17 cellular contexts compared by ENCODE assay signal in the genomic region with DNA sequence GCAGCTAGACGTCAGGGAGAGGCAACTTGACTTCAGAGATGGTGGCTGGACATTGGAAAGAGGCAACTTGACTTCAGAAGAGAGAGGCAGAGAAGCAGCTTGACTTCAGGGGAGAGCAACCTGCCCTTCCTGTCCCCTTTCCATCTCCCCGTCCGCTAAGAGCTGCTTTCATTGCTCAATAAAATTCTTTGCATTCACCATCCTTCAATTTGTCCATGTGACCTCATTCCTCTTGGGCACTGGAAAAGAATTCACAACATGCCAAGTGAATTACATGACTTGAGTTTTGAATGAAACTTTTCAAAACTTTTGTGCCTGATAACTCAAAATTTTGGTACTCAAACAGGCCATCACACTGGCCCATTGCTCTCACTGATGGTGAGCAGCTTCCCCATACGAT.
DNase-seq lines count a peak whose midpoint lies in the region; ATAC-seq, FAIRE-seq and TF ChIP-seq lines count a peak whose summit lies in the region.
"Had no signal": no experiment of that assay in that cellular context is flagged by ENCODE, and none has a peak within 500 bp of the region (broad histone marks: within the 10 kb centered on the region; RNA-seq: fewer than 3 reads in every experiment).

No MANE protein-coding gene starts in this region.

- H3K27me3 ChIP-seq in CD4-positive, alpha-beta T cell (ENCODE audit: control insufficient read depth, insufficient read depth, low read length): no peaks in the 10 kb centered on the region

- H3K9me3 Mint-ChIP-seq in natural killer cell treated with Interleukin-12 subunit alpha and Interleukin-12 subunit beta and Interleukin-15 and Interleukin-18, amount 100 ng/mL, for 72 hours: no peaks in the 10 kb centered on the region
- no peaks in the 10 kb centered on the region for H3K9me3 Mint-ChIP-seq in natural killer cell
- H3K9me3 Mint-ChIP-seq in stimulated activated effector memory CD8-positive, alpha-beta T cell treated with anti-CD3 and anti-CD28 coated beads, Interleukin-12 subunit alpha, Interleukin-12 subunit beta, amount 100 ng/mL, for 72 hours: no peaks in the 10 kb centered on the region
- no peaks in the 10 kb centered on the region for H3K9me3 Mint-ChIP-seq in CD4-positive, alpha-beta T cell

- peaks cover 9% of the 10 kb centered on the region for H3K36me3 Mint-ChIP-seq in natural killer cell treated with Interleukin-12 subunit alpha and Interleukin-12 subunit beta and Interleukin-15 and Interleukin-18, amount 100 ng/mL, for 72 hours
- no peaks in the 10 kb centered on the region for H3K36me3 Mint-ChIP-seq in natural killer cell
- peaks cover 66% of the 10 kb centered on the region for H3K36me3 Mint-ChIP-seq in stimulated activated effector memory CD8-positive, alpha-beta T cell treated with anti-CD3 and anti-CD28 coated beads, Interleukin-12 subunit alpha, Interleukin-12 subunit beta, amount 100 ng/mL, for 72 hours
- H3K36me3 Mint-ChIP-seq in CD4-positive, alpha-beta T cell (ENCODE audit: low read depth): no peaks in the 10 kb centered on the region

- intact Hi-C loops in natural killer cell (cut with micrococcal nuclease): no loop called here
- intact Hi-C loops in CD4-positive, alpha-beta T cell (cut with DNase I, micrococcal nuclease): loop anchor here in 1 of 2 experiments (2.0 kb wide), 1 partner anchor 20 kb away; no protein-coding TSS in a partner anchor

- no peak overlapping the region for H3K27ac ChIP-seq in CD4-positive, alpha-beta T cell (ENCODE audit: low read depth, low read length)
- H3K27ac ChIP-seq: HL-60 had no signal

- DNase-seq in natural killer cell treated with Interleukin-12 subunit alpha and Interleukin-12 subunit beta and Interleukin-15 and Interleukin-18, amount 100 ng/mL, for 72 hours (ENCODE audit: low spot score): no peak
- no peak for DNase-seq in natural killer cell
- DNase-seq in amniotic epithelial cell (ENCODE audit: low read depth): peak; percentile 46
- peak; percentile 38 for DNase-seq in iris pigment epithelial cell (ENCODE audit: low read depth)
- no peak for DNase-seq in stimulated activated effector memory CD8-positive, alpha-beta T cell treated with anti-CD3 and anti-CD28 coated beads, Interleukin-12 subunit alpha, Interleukin-12 subunit beta, amount 100 ng/mL, for 72 hours (ENCODE audit: low spot score in 2 of 2)
- DNase-seq in NCI-H526 (lab: John Stamatoyannopoulos, UW): no peak
- no peak for DNase-seq in GM12891 (ENCODE audit: insufficient read length, low spot score)
- no peak for DNase-seq in CD4-positive, alpha-beta T cell
- DNase-seq: DMS79 treated with DMSO at 0.1 percent for 48 hours, MM.1S, NCI-H1105 treated with DMSO at 0.1 percent for 48 hours, NCI-H187 treated with DMSO at 0.1 percent for 48 hours, SHP77 treated with DMSO at 0.1 percent for 48 hours had no signal

- peak overlapping the region; percentile 3 for H3K4me3 Mint-ChIP-seq in natural killer cell treated with Interleukin-12 subunit alpha and Interleukin-12 subunit beta and Interleukin-15 and Interleukin-18, amount 100 ng/mL, for 72 hours
- H3K4me3 Mint-ChIP-seq in natural killer cell: no peak overlapping the region
- H3K4me3 Mint-ChIP-seq in stimulated activated effector memory CD8-positive, alpha-beta T cell treated with anti-CD3 and anti-CD28 coated beads, Interleukin-12 subunit alpha, Interleukin-12 subunit beta, amount 100 ng/mL, for 72 hours: peak overlapping the region; percentile 20
- no peak overlapping the region for H3K4me3 Mint-ChIP-seq in CD4-positive, alpha-beta T cell
- H3K4me3 Mint-ChIP-seq: GM23338 had no signal

- no peak for ATAC-seq in natural killer cell treated with Interleukin-12 subunit alpha and Interleukin-12 subunit beta and Interleukin-15 and Interleukin-18, amount 100 ng/mL, for 72 hours
- no peak for ATAC-seq in natural killer cell
- ATAC-seq in stimulated activated effector memory CD8-positive, alpha-beta T cell treated with anti-CD3 and anti-CD28 coated beads, Interleukin-12 subunit alpha, Interleukin-12 subunit beta, amount 100 ng/mL, for 72 hours: no peak
- no peak for ATAC-seq in CD4-positive, alpha-beta T cell (ENCODE audit: poor library complexity)
- ATAC-seq: GM23338 had no signal

- peaks cover 27 to 41% of the 10 kb centered on the region in 2 donors for H3K4me1 Mint-ChIP-seq in natural killer cell treated with Interleukin-12 subunit alpha and Interleukin-12 subunit beta and Interleukin-15 and Interleukin-18, amount 100 ng/mL, for 72 hours (ENCODE audit: low read depth in 2 of 2)
- H3K4me1 Mint-ChIP-seq in natural killer cell: peaks cover 5% of the 10 kb centered on the region in 2 donors
- peaks cover 33% of the 10 kb centered on the region for H3K4me1 Mint-ChIP-seq in stimulated activated effector memory CD8-positive, alpha-beta T cell treated with anti-CD3 and anti-CD28 coated beads, Interleukin-12 subunit alpha, Interleukin-12 subunit beta, amount 100 ng/mL, for 72 hours
- no peaks in the 10 kb centered on the region for H3K4me1 Mint-ChIP-seq in CD4-positive, alpha-beta T cell (ENCODE audit: low read depth)
- H3K4me1 Mint-ChIP-seq: GM23338 had no signal

- no peak for TF ChIP-seq POLR2A in GM12891 (IDR thresholded peaks at IDR 0.05; ENCODE audit: low read depth, low read length)

- POLR2A ChIA-PET in CD4-positive, alpha-beta T cell (lab: Charles Lee): no interaction called here

- TF ChIP-seq CTCF in natural killer cell (IDR thresholded peaks at IDR 0.05): no peak
- TF ChIP-seq CTCF in CD4-positive, alpha-beta T cell (IDR thresholded peaks at IDR 0.05): no peak

- peak overlapping the region; percentile 89 to 97 for H3K27ac Mint-ChIP-seq in natural killer cell treated with Interleukin-12 subunit alpha and Interleukin-12 subunit beta and Interleukin-15 and Interleukin-18, amount 100 ng/mL, for 72 hours
- H3K27ac Mint-ChIP-seq in natural killer cell: no peak overlapping the region
- H3K27ac Mint-ChIP-seq in stimulated activated effector memory CD8-positive, alpha-beta T cell treated with anti-CD3 and anti-CD28 coated beads, Interleukin-12 subunit alpha, Interleukin-12 subunit beta, amount 100 ng/mL, for 72 hours: peak overlapping the region; percentile 72
- no peak overlapping the region for H3K27ac Mint-ChIP-seq in CD4-positive, alpha-beta T cell
- H3K27ac Mint-ChIP-seq: GM23338 had no signal

- H3K9me3 ChIP-seq in CD4-positive, alpha-beta T cell (ENCODE audit: control insufficient read depth, low read length): no peaks in the 10 kb centered on the region

- CTCF ChIA-PET in CD4-positive, alpha-beta T cell (lab: Charles Lee): no interaction called here

- no peaks in the 10 kb centered on the region for H3K27me3 Mint-ChIP-seq in natural killer cell treated with Interleukin-12 subunit alpha and Interleukin-12 subunit beta and Interleukin-15 and Interleukin-18, amount 100 ng/mL, for 72 hours
- no peaks in the 10 kb centered on the region for H3K27me3 Mint-ChIP-seq in natural killer cell (ENCODE audit: low read depth in 2 of 2)
- H3K27me3 Mint-ChIP-seq in CD4-positive, alpha-beta T cell: no peaks in the 10 kb centered on the region

- no peak for FAIRE-seq in GM12891 (lab: Jason Lieb, UNC)
- FAIRE-seq: A204.1, RCC 7860 had no signal

TF ChIP-seq in GM12891, 5 proteins besides CTCF, POLR2A, EP300 and RAD21:
- TF ChIP-seq SPI1 (IDR thresholded peaks at IDR 0.05; ENCODE audit: low read depth, low read length): no peak
- no peak for TF ChIP-seq PAX5 (IDR thresholded peaks at IDR 0.05; ENCODE audit: insufficient read depth, low read length, severe bottlenecking)
- TF ChIP-seq TAF1 (IDR thresholded peaks at IDR 0.05; ENCODE audit: low read depth, low read length): no peak
- TF ChIP-seq POLR2AphosphoS5 (IDR thresholded peaks at IDR 0.05; ENCODE audit: low read depth, low read length): no peak
- no peak for TF ChIP-seq POU2F2 (IDR thresholded peaks at IDR 0.05; ENCODE audit: low read depth, low read length)

Comparison
In these comparisons a context has a peak if more than half of its experiments do, and no peak if none do; other contexts are left out.
1. H3K27ac Mint-ChIP-seq: peak in natural killer cell treated with Interleukin-12 subunit alpha and Interleukin-12 subunit beta and Interleukin-15 and Interleukin-18, amount 100 ng/mL, for 72 hours (2 of 2) and stimulated activated effector memory CD8-positive, alpha-beta T cell treated with anti-CD3 and anti-CD28 coated beads, Interleukin-12 subunit alpha, Interleukin-12 subunit beta, amount 100 ng/mL, for 72 hours (single experiment); none in natural killer cell (0 of 2) and CD4-positive, alpha-beta T cell (single experiment).
2. H3K4me3 Mint-ChIP-seq: peak in natural killer cell treated with Interleukin-12 subunit alpha and Interleukin-12 subunit beta and Interleukin-15 and Interleukin-18, amount 100 ng/mL, for 72 hours (single experiment) and stimulated activated effector memory CD8-positive, alpha-beta T cell treated with anti-CD3 and anti-CD28 coated beads, Interleukin-12 subunit alpha, Interleukin-12 subunit beta, amount 100 ng/mL, for 72 hours (single experiment); none in natural killer cell (single experiment) and CD4-positive, alpha-beta T cell (single experiment).
3. DNase-seq: peak in amniotic epithelial cell (single experiment) and iris pigment epithelial cell (single experiment); none in natural killer cell treated with Interleukin-12 subunit alpha and Interleukin-12 subunit beta and Interleukin-15 and Interleukin-18, amount 100 ng/mL, for 72 hours (single experiment), natural killer cell (single experiment), stimulated activated effector memory CD8-positive, alpha-beta T cell treated with anti-CD3 and anti-CD28 coated beads, Interleukin-12 subunit alpha, Interleukin-12 subunit beta, amount 100 ng/mL, for 72 hours (0 of 2), NCI-H526 (0 of 2), GM12891 (single experiment) and CD4-positive, alpha-beta T cell (0 of 10).